In the genomic region with DNA sequence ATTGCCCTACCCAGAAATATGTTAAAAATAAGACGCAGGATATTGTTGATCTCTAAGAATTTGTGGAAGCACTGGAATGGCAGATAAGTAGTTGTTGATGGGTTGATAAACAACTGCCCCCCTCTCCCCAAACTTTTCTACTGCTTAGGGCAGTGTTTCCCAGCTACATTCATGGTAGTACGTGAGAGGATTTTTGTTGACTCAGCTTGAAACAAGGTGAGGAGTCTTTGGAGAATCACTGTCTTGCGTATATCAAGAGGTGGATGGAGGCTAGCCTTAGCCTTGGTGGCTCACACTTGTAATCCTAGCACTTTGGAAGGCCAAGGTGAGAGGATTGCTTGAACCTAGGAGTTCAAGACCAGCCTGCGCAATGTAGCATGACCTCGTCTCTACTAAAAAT, we compare ENCODE assay signal across 26 cellular contexts.
"Had no signal": no experiment of that assay in that cellular context is flagged by ENCODE, and none has a peak within 500 bp of the region (broad histone marks: within the 10 kb centered on the region; RNA-seq: fewer than 3 reads in every experiment).

No MANE protein-coding gene starts in this region.

- H3K9me3 ChIP-seq: breast epithelium, colonic mucosa, gastroesophageal sphincter, pancreas, psoas muscle, stomach, suprapubic skin, tibial nerve had no signal

- ATAC-seq: activated CD8-positive, alpha-beta memory T cell treated with anti-CD3 and anti-CD28 coated beads, Interleukin-2, amount 10 ng/mL, durations not matched to agents 7 days and 5 days; gastroesophageal sphincter; left cardiac atrium; pancreas; psoas muscle; right cardiac atrium; WTC11 had no signal

- H3K9me3 Mint-ChIP-seq: activated CD4-positive, alpha-beta memory T cell treated with anti-CD3 and anti-CD28 coated beads for 36 hours; central memory CD8-positive, alpha-beta T cell; memory B cell; WTC11 had no signal

- FAIRE-seq: islet of Langerhans, pancreas had no signal

- H3K27me3 ChIP-seq: breast epithelium, colonic mucosa, dorsolateral prefrontal cortex, gastroesophageal sphincter, pancreas, stomach, suprapubic skin, tibial nerve had no signal

- H3K27me3 Mint-ChIP-seq: activated CD4-positive, alpha-beta memory T cell treated with anti-CD3 and anti-CD28 coated beads for 36 hours; activated CD8-positive, alpha-beta memory T cell treated with anti-CD3 and anti-CD28 coated beads, Interleukin-2, amount 10 ng/mL, durations not matched to agents 7 days and 5 days; central memory CD8-positive, alpha-beta T cell; memory B cell had no signal

- H3K27ac Mint-ChIP-seq: activated CD4-positive, alpha-beta memory T cell treated with anti-CD3 and anti-CD28 coated beads for 36 hours; activated CD8-positive, alpha-beta memory T cell treated with anti-CD3 and anti-CD28 coated beads, Interleukin-2, amount 10 ng/mL, durations not matched to agents 7 days and 5 days; memory B cell; nephron progenitor cell; WTC11 had no signal

- H3K4me3 Mint-ChIP-seq: activated CD4-positive, alpha-beta memory T cell treated with anti-CD3 and anti-CD28 coated beads for 36 hours; activated CD8-positive, alpha-beta memory T cell treated with anti-CD3 and anti-CD28 coated beads, Interleukin-2, amount 10 ng/mL, durations not matched to agents 7 days and 5 days; central memory CD8-positive, alpha-beta T cell; memory B cell; nephron progenitor cell; WTC11 had no signal

- DNase-seq: activated CD4-positive, alpha-beta memory T cell treated with anti-CD3 and anti-CD28 coated beads for 36 hours; activated CD4-positive, alpha-beta T cell treated with anti-CD3 and anti-CD28 coated beads for 4 hours; activated CD8-positive, alpha-beta memory T cell treated with anti-CD3 and anti-CD28 coated beads, Interleukin-2, amount 10 ng/mL, durations not matched to agents 7 days and 5 days; activated naive CD4-positive, alpha-beta T cell treated with Interleukin-2 at 50 U/mL for 16 hours; activated T-cell treated with anti-CD3 and anti-CD28 coated beads for 4 hours; colonic mucosa; dorsolateral prefrontal cortex; head of caudate nucleus; hypothalamus; left cardiac atrium; nephron progenitor cell; pancreas; psoas muscle; right cardiac atrium; stimulated activated CD4-positive, alpha-beta T cell treated with anti-CD3 and anti-CD28 coated beads, Interleukin-12 subunit alpha, Interleukin-12 subunit beta, amount 100 ng/mL, for 4 hours; stimulated activated CD4-positive, alpha-beta T cell treated with anti-CD3 and anti-CD28 coated beads, Interleukin-4, amount 100 ng/mL, for 4 hours; stomach; T1000 had no signal

- H3K4me3 ChIP-seq: breast epithelium, colonic mucosa, dorsolateral prefrontal cortex, gastroesophageal sphincter, pancreas, psoas muscle, stomach, suprapubic skin, tibial nerve had no signal

- H3K27ac ChIP-seq: colonic mucosa, dorsolateral prefrontal cortex, gastroesophageal sphincter, pancreas, psoas muscle, stomach, tibial nerve had no signal

- H3K36me3 ChIP-seq: breast epithelium, colonic mucosa, pancreas, suprapubic skin, tibial nerve had no signal
